8 cellular contexts compared by ENCODE assay signal in the genomic region with DNA sequence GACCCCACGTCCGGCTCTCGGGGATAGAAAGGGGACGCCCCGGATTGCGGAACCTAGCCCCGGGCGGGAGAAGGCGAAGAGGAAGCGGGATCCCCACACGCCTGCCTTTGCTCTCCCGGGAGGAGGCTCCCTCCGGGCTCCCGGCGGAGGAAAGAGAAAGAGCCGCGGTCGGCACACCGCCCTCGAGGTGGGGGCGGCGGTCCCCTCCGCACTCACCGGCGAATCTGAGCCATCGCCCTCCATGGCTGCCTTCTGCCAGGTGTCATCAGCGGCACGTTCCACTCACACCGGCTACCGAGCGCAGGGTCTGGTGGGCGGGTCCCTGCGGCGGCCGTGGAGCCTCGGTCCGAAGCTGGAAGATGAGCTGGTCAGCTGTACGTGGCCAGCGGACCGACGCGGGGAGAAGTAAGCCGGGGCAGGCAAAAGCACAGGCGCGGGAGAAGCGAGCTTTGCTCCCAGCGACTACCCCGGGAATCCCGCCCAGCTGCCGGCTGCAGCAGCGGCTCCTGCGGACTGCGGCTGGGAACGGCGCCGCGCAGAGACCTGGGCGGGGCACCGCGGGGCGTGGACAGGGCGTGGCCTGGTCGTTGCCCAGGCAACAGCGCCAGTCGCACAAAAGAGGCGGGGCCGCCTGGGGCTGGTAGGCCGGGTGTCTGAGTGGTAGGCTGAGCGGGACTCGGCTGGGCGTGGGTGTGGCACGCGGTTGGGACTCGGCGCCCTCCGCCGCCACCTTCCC. TPM values are rescaled to one million over a fixed set of nuclear protein-coding genes. Genes with fewer than 3 reads are reported as not detected.
A peak's percentile ranks its signal among the peaks of the same experiment; 100 is the strongest.
DNase-seq lines count a peak whose midpoint lies in the region; ATAC-seq and TF ChIP-seq lines count a peak whose summit lies in the region.

A gene with protein sequence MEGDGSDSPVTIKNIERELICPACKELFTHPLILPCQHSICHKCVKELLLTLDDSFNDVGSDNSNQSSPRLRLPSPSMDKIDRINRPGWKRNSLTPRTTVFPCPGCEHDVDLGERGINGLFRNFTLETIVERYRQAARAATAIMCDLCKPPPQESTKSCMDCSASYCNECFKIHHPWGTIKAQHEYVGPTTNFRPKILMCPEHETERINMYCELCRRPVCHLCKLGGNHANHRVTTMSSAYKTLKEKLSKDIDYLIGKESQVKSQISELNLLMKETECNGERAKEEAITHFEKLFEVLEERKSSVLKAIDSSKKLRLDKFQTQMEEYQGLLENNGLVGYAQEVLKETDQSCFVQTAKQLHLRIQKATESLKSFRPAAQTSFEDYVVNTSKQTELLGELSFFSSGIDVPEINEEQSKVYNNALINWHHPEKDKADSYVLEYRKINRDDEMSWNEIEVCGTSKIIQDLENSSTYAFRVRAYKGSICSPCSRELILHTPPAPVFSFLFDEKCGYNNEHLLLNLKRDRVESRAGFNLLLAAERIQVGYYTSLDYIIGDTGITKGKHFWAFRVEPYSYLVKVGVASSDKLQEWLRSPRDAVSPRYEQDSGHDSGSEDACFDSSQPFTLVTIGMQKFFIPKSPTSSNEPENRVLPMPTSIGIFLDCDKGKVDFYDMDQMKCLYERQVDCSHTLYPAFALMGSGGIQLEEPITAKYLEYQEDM (minus strand): TSS at position 517 of the 736 bp plus-strand sequence. CDS start 274 bp downstream, at position 243.

- H3K27ac ChIP-seq in CD8-positive, alpha-beta T cell (ENCODE audit: low read depth, low read length) = no peak within 1 kb of the TSS

- peaks cover 5% of the 10 kb centered on the region for H3K9me3 Mint-ChIP-seq in CD8-positive, alpha-beta T cell
- no peaks in the 10 kb centered on the region for H3K9me3 Mint-ChIP-seq in activated CD8-positive, alpha-beta T cell treated with anti-CD3 and anti-CD28 coated beads, Interleukin-2, amount 10 ng/mL, durations not matched to agents 7 days and 5 days (ENCODE audit: insufficient read depth)
- H3K9me3 Mint-ChIP-seq in memory B cell = peaks cover 10% of the 10 kb centered on the region

- H3K27me3 ChIP-seq in CD8-positive, alpha-beta T cell (ENCODE audit: insufficient read depth, low read length) = peaks cover 21% of the 10 kb centered on the region

- peak within 1 kb of the TSS; percentile 73 for H3K4me3 ChIP-seq in CD8-positive, alpha-beta T cell (ENCODE audit: low read depth, low read length)

- peak; percentile 75 to 93 (median 84) for DNase-seq in CD8-positive, alpha-beta T cell
- peak; percentile 94 for DNase-seq in NCI-H82 (lab: John Stamatoyannopoulos, UW)
- DNase-seq in activated CD8-positive, alpha-beta T cell treated with anti-CD3 and anti-CD28 coated beads, Interleukin-2, amount 10 ng/mL, durations not matched to agents 7 days and 5 days = peak; percentile 94
- peak; percentile 66 for DNase-seq in effector CD4-positive, alpha-beta T cell
- peak; percentile 94 for DNase-seq in memory B cell (ENCODE audit: low spot score in 2 of 2)
- peak; percentile 81 to 92 (median 85) for DNase-seq in stimulated activated CD4-positive, alpha-beta T cell treated with anti-CD3 and anti-CD28 coated beads, TNF-alpha, amount 100 ng/mL, for 48 hours (ENCODE audit: low read depth in 3 of 3)

- intact Hi-C loops in CD8-positive, alpha-beta T cell (cut with DNase I, micrococcal nuclease) = loop anchor here (1.0 to 10.0 kb wide), 11 partner anchors 11 to 1655 kb away; a partner anchor contains a TSS

- H3K4me3 Mint-ChIP-seq in CD8-positive, alpha-beta T cell = peak within 1 kb of the TSS; percentile 82
- peak within 1 kb of the TSS; percentile 79 for H3K4me3 Mint-ChIP-seq in activated CD8-positive, alpha-beta T cell treated with anti-CD3 and anti-CD28 coated beads, Interleukin-2, amount 10 ng/mL, durations not matched to agents 7 days and 5 days
- peak within 1 kb of the TSS; percentile 92 for H3K4me3 Mint-ChIP-seq in memory B cell

- TF ChIP-seq CTCF in CD8-positive, alpha-beta T cell (IDR thresholded peaks at IDR 0.05) = no peak

- peak; percentile 88 for ATAC-seq in CD8-positive, alpha-beta T cell
- ATAC-seq in GM19455 (IDR thresholded peaks at IDR 0.05; ENCODE audit: unreplicated experiment) = peak; percentile 98
- peak; percentile 83 for ATAC-seq in HG03575 (IDR thresholded peaks at IDR 0.05; ENCODE audit: extremely low read depth, insufficient number of reproducible peaks, low FRiP score, unreplicated experiment)
- peak; percentile 92 for ATAC-seq in activated CD8-positive, alpha-beta T cell treated with anti-CD3 and anti-CD28 coated beads, Interleukin-2, amount 10 ng/mL, durations not matched to agents 7 days and 5 days
- peak; percentile 95 for ATAC-seq in memory B cell (ENCODE audit: low read depth)

- no peaks in the 10 kb centered on the region for H3K36me3 Mint-ChIP-seq in CD8-positive, alpha-beta T cell
- H3K36me3 Mint-ChIP-seq in activated CD8-positive, alpha-beta T cell treated with anti-CD3 and anti-CD28 coated beads, Interleukin-2, amount 10 ng/mL, durations not matched to agents 7 days and 5 days (ENCODE audit: low read depth) = peaks cover 2% of the 10 kb centered on the region
- peaks cover 5% of the 10 kb centered on the region for H3K36me3 Mint-ChIP-seq in memory B cell

- peaks cover 18% of the 10 kb centered on the region for H3K4me1 ChIP-seq in CD8-positive, alpha-beta T cell (ENCODE audit: insufficient read depth, low read length)

- CTCF ChIA-PET in CD8-positive, alpha-beta T cell (lab: Charles Lee) = no interaction called here
- CTCF ChIA-PET in activated CD8-positive, alpha-beta T cell treated with anti-CD3 and anti-CD28 coated beads, Interleukin-2, amount 10 ng/mL, durations not matched to agents 7 days and 5 days (lab: Charles Lee) = no interaction called here

- no peaks in the 10 kb centered on the region for H3K36me3 ChIP-seq in CD8-positive, alpha-beta T cell (ENCODE audit: insufficient read depth, low read length)

- H3K27me3 Mint-ChIP-seq in CD8-positive, alpha-beta T cell (ENCODE audit: low read depth) = peaks cover 56% of the 10 kb centered on the region
- peaks cover 56% of the 10 kb centered on the region for H3K27me3 Mint-ChIP-seq in activated CD8-positive, alpha-beta T cell treated with anti-CD3 and anti-CD28 coated beads, Interleukin-2, amount 10 ng/mL, durations not matched to agents 7 days and 5 days (ENCODE audit: low read depth)
- peaks cover 16% of the 10 kb centered on the region for H3K27me3 Mint-ChIP-seq in memory B cell

- POLR2A ChIA-PET in CD8-positive, alpha-beta T cell (lab: Charles Lee) = interaction anchor here (0.6 to 1.1 kb wide), 2 partner anchors 10 to 12 kb away, joined by 3 to 5 read pairs; no protein-coding TSS in a partner anchor
- POLR2A ChIA-PET in activated CD8-positive, alpha-beta T cell treated with anti-CD3 and anti-CD28 coated beads, Interleukin-2, amount 10 ng/mL, durations not matched to agents 7 days and 5 days (lab: Charles Lee) = no interaction called here

- no peaks in the 10 kb centered on the region for H3K9me3 ChIP-seq in CD8-positive, alpha-beta T cell (ENCODE audit: low read length)

- peaks cover 13% of the 10 kb centered on the region for H3K4me1 Mint-ChIP-seq in CD8-positive, alpha-beta T cell (ENCODE audit: low read depth)
- H3K4me1 Mint-ChIP-seq in activated CD8-positive, alpha-beta T cell treated with anti-CD3 and anti-CD28 coated beads, Interleukin-2, amount 10 ng/mL, durations not matched to agents 7 days and 5 days (ENCODE audit: low read depth) = peaks cover 12% of the 10 kb centered on the region
- H3K4me1 Mint-ChIP-seq in memory B cell = peaks cover 3% of the 10 kb centered on the region

- no peak within 1 kb of the TSS for H3K27ac Mint-ChIP-seq in CD8-positive, alpha-beta T cell
- H3K27ac Mint-ChIP-seq in activated CD8-positive, alpha-beta T cell treated with anti-CD3 and anti-CD28 coated beads, Interleukin-2, amount 10 ng/mL, durations not matched to agents 7 days and 5 days = no peak within 1 kb of the TSS
- H3K27ac Mint-ChIP-seq in memory B cell = peak within 1 kb of the TSS; percentile 72

RNA-seq across cellular contexts. Expression of the gene that starts here (rescaled TPM):
- total RNA-seq in CD8-positive, alpha-beta T cell = not detected
- under 1 TPM; 0.13 to 0.24 TPM for total RNA-seq in activated CD8-positive, alpha-beta T cell treated with anti-CD3 and anti-CD28 coated beads, Interleukin-2, amount 10 ng/mL, durations not matched to agents 7 days and 5 days

Comparison
In these comparisons a context has a peak if more than half of its experiments do, and no peak if none do; other contexts are left out.
1. Peak in DNase-seq, ATAC-seq and H3K4me3 ChIP-seq in CD8-positive, alpha-beta T cell; RNA of the gene not detected or under 1 TPM.
2. Peak in DNase-seq and ATAC-seq in activated CD8-positive, alpha-beta T cell treated with anti-CD3 and anti-CD28 coated beads, Interleukin-2, amount 10 ng/mL, durations not matched to agents 7 days and 5 days; RNA of the gene not detected or under 1 TPM.